In the genomic region with DNA sequence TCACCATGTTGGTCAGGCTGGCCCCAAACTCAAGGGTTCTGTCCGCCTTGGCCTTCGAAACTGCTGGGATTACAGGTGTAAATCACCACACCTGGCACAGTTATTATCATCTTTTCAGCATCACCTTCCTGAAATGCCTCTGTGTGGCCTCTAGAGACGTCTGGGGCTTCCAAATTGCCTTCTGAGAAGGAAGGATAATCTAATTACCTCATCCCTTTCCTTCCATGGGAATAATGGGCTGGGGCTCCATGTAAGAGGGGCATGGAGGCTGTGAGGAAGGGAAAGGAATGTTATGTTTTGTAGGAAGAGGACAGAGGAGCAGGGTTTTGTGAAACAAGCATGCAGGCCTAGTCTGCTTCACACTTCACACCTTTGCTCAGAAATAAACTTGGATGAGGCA, we compare ENCODE assay signal across 2 cellular contexts.
TF ChIP-seq lines count a peak whose summit lies in the region.

No MANE protein-coding gene starts in this region.

TF ChIP-seq in GM23338, 12 proteins besides CTCF, POLR2A, EP300 and RAD21 (continues in another document):
- TF ChIP-seq, protein P1, sequence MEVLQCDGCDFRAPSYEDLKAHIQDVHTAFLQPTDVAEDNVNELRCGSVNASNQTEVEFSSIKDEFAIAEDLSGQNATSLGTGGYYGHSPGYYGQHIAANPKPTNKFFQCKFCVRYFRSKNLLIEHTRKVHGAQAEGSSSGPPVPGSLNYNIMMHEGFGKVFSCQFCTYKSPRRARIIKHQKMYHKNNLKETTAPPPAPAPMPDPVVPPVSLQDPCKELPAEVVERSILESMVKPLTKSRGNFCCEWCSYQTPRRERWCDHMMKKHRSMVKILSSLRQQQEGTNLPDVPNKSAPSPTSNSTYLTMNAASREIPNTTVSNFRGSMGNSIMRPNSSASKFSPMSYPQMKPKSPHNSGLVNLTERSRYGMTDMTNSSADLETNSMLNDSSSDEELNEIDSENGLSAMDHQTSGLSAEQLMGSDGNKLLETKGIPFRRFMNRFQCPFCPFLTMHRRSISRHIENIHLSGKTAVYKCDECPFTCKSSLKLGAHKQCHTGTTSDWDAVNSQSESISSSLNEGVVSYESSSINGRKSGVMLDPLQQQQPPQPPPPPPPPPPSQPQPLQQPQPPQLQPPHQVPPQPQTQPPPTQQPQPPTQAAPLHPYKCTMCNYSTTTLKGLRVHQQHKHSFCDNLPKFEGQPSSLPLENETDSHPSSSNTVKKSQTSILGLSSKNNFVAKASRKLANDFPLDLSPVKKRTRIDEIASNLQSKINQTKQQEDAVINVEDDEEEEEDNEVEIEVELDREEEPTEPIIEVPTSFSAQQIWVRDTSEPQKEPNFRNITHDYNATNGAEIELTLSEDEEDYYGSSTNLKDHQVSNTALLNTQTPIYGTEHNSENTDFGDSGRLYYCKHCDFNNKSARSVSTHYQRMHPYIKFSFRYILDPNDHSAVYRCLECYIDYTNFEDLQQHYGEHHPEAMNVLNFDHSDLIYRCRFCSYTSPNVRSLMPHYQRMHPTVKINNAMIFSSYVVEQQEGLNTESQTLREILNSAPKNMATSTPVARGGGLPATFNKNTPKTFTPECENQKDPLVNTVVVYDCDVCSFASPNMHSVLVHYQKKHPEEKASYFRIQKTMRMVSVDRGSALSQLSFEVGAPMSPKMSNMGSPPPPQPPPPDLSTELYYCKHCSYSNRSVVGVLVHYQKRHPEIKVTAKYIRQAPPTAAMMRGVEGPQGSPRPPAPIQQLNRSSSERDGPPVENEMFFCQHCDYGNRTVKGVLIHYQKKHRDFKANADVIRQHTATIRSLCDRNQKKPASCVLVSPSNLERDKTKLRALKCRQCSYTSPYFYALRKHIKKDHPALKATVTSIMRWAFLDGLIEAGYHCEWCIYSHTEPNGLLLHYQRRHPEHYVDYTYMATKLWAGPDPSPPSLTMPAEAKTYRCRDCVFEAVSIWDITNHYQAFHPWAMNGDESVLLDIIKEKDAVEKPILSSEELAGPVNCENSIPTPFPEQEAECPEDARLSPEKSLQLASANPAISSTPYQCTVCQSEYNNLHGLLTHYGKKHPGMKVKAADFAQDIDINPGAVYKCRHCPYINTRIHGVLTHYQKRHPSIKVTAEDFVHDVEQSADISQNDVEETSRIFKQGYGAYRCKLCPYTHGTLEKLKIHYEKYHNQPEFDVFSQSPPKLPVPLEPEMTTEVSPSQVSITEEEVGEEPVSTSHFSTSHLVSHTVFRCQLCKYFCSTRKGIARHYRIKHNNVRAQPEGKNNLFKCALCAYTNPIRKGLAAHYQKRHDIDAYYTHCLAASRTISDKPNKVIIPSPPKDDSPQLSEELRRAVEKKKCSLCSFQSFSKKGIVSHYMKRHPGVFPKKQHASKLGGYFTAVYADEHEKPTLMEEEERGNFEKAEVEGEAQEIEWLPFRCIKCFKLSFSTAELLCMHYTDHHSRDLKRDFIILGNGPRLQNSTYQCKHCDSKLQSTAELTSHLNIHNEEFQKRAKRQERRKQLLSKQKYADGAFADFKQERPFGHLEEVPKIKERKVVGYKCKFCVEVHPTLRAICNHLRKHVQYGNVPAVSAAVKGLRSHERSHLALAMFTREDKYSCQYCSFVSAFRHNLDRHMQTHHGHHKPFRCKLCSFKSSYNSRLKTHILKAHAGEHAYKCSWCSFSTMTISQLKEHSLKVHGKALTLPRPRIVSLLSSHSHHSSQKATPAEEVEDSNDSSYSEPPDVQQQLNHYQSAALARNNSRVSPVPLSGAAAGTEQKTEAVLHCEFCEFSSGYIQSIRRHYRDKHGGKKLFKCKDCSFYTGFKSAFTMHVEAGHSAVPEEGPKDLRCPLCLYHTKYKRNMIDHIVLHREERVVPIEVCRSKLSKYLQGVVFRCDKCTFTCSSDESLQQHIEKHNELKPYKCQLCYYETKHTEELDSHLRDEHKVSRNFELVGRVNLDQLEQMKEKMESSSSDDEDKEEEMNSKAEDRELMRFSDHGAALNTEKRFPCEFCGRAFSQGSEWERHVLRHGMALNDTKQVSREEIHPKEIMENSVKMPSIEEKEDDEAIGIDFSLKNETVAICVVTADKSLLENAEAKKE (CRISPR knock-in tag; IDR thresholded peaks at IDR 0.05): no peak
- TF ChIP-seq, protein P2, sequence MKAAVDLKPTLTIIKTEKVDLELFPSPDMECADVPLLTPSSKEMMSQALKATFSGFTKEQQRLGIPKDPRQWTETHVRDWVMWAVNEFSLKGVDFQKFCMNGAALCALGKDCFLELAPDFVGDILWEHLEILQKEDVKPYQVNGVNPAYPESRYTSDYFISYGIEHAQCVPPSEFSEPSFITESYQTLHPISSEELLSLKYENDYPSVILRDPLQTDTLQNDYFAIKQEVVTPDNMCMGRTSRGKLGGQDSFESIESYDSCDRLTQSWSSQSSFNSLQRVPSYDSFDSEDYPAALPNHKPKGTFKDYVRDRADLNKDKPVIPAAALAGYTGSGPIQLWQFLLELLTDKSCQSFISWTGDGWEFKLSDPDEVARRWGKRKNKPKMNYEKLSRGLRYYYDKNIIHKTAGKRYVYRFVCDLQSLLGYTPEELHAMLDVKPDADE (IDR thresholded peaks at IDR 0.05): no peak
- no peak for TF ChIP-seq POLR2AphosphoS5 (IDR thresholded peaks at IDR 0.05; ENCODE audit: low read depth)
- no peak for TF ChIP-seq CREB1 (CRISPR knock-in tag; IDR thresholded peaks at IDR 0.05; ENCODE audit: low read depth)
- no peak for TF ChIP-seq EZH2 (IDR thresholded peaks at IDR 0.05; ENCODE audit: low read depth, unreplicated experiment)
- TF ChIP-seq, protein P3, sequence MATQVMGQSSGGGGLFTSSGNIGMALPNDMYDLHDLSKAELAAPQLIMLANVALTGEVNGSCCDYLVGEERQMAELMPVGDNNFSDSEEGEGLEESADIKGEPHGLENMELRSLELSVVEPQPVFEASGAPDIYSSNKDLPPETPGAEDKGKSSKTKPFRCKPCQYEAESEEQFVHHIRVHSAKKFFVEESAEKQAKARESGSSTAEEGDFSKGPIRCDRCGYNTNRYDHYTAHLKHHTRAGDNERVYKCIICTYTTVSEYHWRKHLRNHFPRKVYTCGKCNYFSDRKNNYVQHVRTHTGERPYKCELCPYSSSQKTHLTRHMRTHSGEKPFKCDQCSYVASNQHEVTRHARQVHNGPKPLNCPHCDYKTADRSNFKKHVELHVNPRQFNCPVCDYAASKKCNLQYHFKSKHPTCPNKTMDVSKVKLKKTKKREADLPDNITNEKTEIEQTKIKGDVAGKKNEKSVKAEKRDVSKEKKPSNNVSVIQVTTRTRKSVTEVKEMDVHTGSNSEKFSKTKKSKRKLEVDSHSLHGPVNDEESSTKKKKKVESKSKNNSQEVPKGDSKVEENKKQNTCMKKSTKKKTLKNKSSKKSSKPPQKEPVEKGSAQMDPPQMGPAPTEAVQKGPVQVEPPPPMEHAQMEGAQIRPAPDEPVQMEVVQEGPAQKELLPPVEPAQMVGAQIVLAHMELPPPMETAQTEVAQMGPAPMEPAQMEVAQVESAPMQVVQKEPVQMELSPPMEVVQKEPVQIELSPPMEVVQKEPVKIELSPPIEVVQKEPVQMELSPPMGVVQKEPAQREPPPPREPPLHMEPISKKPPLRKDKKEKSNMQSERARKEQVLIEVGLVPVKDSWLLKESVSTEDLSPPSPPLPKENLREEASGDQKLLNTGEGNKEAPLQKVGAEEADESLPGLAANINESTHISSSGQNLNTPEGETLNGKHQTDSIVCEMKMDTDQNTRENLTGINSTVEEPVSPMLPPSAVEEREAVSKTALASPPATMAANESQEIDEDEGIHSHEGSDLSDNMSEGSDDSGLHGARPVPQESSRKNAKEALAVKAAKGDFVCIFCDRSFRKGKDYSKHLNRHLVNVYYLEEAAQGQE (IDR thresholded peaks at IDR 0.05; ENCODE audit: unreplicated experiment): no peak
- no peak for TF ChIP-seq JUNB (IDR thresholded peaks at IDR 0.05; ENCODE audit: unreplicated experiment)
- TF ChIP-seq ZNF114 (CRISPR knock-in tag; IDR thresholded peaks at IDR 0.05): no peak
- TF ChIP-seq STAT1 (IDR thresholded peaks at IDR 0.05; ENCODE audit: unreplicated experiment): no peak
- TF ChIP-seq NANOG (IDR thresholded peaks at IDR 0.05; ENCODE audit: borderline replicate concordance): no peak

TF ChIP-seq in H1, 55 proteins besides CTCF, POLR2A, EP300 and RAD21:
- no peak for TF ChIP-seq CEBPB (IDR thresholded peaks at IDR 0.05; ENCODE audit: low read depth, low read length)
- TF ChIP-seq, protein P4, sequence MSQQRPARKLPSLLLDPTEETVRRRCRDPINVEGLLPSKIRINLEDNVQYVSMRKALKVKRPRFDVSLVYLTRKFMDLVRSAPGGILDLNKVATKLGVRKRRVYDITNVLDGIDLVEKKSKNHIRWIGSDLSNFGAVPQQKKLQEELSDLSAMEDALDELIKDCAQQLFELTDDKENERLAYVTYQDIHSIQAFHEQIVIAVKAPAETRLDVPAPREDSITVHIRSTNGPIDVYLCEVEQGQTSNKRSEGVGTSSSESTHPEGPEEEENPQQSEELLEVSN (IDR thresholded peaks at IDR 0.05): 0 out of 2 replicates have a peak, but pooled peaks have one; percentile 18
